In genomic region chr19:36573020-36573947, GRCh38 we compare ENCODE assay signal across 1 cellular context.
TF ChIP-seq lines count a peak whose summit lies in the region.

ZNF529 (minus strand) TSS chr19:36573292; CDS start chr19:36572346, 946 bp downstream.

TF ChIP-seq in HEK293, 187 proteins besides CTCF, POLR2A, EP300 and RAD21 (continued from another document and continues in another):
- TF ChIP-seq, protein P1, sequence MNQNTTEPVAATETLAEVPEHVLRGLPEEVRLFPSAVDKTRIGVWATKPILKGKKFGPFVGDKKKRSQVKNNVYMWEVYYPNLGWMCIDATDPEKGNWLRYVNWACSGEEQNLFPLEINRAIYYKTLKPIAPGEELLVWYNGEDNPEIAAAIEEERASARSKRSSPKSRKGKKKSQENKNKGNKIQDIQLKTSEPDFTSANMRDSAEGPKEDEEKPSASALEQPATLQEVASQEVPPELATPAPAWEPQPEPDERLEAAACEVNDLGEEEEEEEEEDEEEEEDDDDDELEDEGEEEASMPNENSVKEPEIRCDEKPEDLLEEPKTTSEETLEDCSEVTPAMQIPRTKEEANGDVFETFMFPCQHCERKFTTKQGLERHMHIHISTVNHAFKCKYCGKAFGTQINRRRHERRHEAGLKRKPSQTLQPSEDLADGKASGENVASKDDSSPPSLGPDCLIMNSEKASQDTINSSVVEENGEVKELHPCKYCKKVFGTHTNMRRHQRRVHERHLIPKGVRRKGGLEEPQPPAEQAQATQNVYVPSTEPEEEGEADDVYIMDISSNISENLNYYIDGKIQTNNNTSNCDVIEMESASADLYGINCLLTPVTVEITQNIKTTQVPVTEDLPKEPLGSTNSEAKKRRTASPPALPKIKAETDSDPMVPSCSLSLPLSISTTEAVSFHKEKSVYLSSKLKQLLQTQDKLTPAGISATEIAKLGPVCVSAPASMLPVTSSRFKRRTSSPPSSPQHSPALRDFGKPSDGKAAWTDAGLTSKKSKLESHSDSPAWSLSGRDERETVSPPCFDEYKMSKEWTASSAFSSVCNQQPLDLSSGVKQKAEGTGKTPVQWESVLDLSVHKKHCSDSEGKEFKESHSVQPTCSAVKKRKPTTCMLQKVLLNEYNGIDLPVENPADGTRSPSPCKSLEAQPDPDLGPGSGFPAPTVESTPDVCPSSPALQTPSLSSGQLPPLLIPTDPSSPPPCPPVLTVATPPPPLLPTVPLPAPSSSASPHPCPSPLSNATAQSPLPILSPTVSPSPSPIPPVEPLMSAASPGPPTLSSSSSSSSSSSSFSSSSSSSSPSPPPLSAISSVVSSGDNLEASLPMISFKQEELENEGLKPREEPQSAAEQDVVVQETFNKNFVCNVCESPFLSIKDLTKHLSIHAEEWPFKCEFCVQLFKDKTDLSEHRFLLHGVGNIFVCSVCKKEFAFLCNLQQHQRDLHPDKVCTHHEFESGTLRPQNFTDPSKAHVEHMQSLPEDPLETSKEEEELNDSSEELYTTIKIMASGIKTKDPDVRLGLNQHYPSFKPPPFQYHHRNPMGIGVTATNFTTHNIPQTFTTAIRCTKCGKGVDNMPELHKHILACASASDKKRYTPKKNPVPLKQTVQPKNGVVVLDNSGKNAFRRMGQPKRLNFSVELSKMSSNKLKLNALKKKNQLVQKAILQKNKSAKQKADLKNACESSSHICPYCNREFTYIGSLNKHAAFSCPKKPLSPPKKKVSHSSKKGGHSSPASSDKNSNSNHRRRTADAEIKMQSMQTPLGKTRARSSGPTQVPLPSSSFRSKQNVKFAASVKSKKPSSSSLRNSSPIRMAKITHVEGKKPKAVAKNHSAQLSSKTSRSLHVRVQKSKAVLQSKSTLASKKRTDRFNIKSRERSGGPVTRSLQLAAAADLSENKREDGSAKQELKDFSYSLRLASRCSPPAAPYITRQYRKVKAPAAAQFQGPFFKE (tag by site-specific recombination; IDR thresholded peaks at IDR 0.05; ENCODE audit: borderline replicate concordance) = no peak
- TF ChIP-seq OSR2 (tag by site-specific recombination; IDR thresholded peaks at IDR 0.05) = peak; percentile 67; the same call in 1 of the 2 replicates
- TF ChIP-seq ZNF521 (tag by site-specific recombination; IDR thresholded peaks at IDR 0.05) = no peak
- peak; percentile 88 for TF ChIP-seq ZSCAN30 (tag by site-specific recombination; IDR thresholded peaks at IDR 0.05)
- TF ChIP-seq ZNF501 (tag by site-specific recombination; IDR thresholded peaks at IDR 0.05) = peak; percentile 100
- TF ChIP-seq GLIS1 (tag by site-specific recombination; IDR thresholded peaks at IDR 0.05) = peak; percentile 80
- no peak; the same call in 1 of the 2 replicates for TF ChIP-seq FEZF1 (tag by site-specific recombination; IDR thresholded peaks at IDR 0.05)
- peak; percentile 98 for TF ChIP-seq ZXDB (tag by site-specific recombination; IDR thresholded peaks at IDR 0.05)
- TF ChIP-seq ZNF146 (tag by site-specific recombination; IDR thresholded peaks at IDR 0.05) = peak; percentile 87
- TF ChIP-seq ZNF24 (tag by site-specific recombination; IDR thresholded peaks at IDR 0.05) = peak; percentile 94
- no peak; the same call in 1 of the 2 replicates for TF ChIP-seq ZFP41 (tag by site-specific recombination; IDR thresholded peaks at IDR 0.05; ENCODE audit: borderline replicate concordance)
- TF ChIP-seq ZFP3 (tag by site-specific recombination; IDR thresholded peaks at IDR 0.05; ENCODE audit: low read depth) = no peak
- TF ChIP-seq REPIN1 (tag by site-specific recombination; IDR thresholded peaks at IDR 0.05; ENCODE audit: low read depth) = peak; percentile 98
- TF ChIP-seq, protein P2, sequence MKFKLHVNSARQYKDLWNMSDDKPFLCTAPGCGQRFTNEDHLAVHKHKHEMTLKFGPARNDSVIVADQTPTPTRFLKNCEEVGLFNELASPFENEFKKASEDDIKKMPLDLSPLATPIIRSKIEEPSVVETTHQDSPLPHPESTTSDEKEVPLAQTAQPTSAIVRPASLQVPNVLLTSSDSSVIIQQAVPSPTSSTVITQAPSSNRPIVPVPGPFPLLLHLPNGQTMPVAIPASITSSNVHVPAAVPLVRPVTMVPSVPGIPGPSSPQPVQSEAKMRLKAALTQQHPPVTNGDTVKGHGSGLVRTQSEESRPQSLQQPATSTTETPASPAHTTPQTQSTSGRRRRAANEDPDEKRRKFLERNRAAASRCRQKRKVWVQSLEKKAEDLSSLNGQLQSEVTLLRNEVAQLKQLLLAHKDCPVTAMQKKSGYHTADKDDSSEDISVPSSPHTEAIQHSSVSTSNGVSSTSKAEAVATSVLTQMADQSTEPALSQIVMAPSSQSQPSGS (tag by site-specific recombination; IDR thresholded peaks at IDR 0.05; ENCODE audit: low read depth) = peak; percentile 99
- no peak for TF ChIP-seq ZNF560 (tag by site-specific recombination; IDR thresholded peaks at IDR 0.05; ENCODE audit: borderline replicate concordance)
- TF ChIP-seq ZNF16 (tag by site-specific recombination; IDR thresholded peaks at IDR 0.05; ENCODE audit: low read depth) = peak; percentile 39
- TF ChIP-seq, protein P3, sequence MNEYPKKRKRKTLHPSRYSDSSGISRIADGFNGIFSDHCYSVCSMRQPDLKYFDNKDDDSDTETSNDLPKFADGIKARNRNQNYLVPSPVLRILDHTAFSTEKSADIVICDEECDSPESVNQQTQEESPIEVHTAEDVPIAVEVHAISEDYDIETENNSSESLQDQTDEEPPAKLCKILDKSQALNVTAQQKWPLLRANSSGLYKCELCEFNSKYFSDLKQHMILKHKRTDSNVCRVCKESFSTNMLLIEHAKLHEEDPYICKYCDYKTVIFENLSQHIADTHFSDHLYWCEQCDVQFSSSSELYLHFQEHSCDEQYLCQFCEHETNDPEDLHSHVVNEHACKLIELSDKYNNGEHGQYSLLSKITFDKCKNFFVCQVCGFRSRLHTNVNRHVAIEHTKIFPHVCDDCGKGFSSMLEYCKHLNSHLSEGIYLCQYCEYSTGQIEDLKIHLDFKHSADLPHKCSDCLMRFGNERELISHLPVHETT (tag by site-specific recombination; IDR thresholded peaks at IDR 0.05) = peak; percentile 96
- peak; percentile 94 for TF ChIP-seq ZNF391 (tag by site-specific recombination; IDR thresholded peaks at IDR 0.05; ENCODE audit: borderline replicate concordance, low read depth)
- TF ChIP-seq SCRT1 (tag by site-specific recombination; IDR thresholded peaks at IDR 0.05; ENCODE audit: borderline replicate concordance) = no peak
- no peak for TF ChIP-seq ZNF112 (tag by site-specific recombination; IDR thresholded peaks at IDR 0.05)
- TF ChIP-seq ZNF398 (tag by site-specific recombination; IDR thresholded peaks at IDR 0.05) = peak; percentile 59
- peak; percentile 91 for TF ChIP-seq PRDM10 (tag by site-specific recombination; IDR thresholded peaks at IDR 0.05)
- peak; percentile 99 for TF ChIP-seq ZBTB17 (tag by site-specific recombination; IDR thresholded peaks at IDR 0.05)
- TF ChIP-seq ZNF132 (tag by site-specific recombination; IDR thresholded peaks at IDR 0.05; ENCODE audit: borderline replicate concordance) = no peak
- TF ChIP-seq ZNF830 (tag by site-specific recombination; IDR thresholded peaks at IDR 0.05; ENCODE audit: low read depth) = no peak
- TF ChIP-seq TRIM28 (IDR thresholded peaks at IDR 0.05; ENCODE audit: borderline replicate concordance, low read length) = no peak; the same call in 1 of the 2 replicates
- TF ChIP-seq ZBTB26 (tag by site-specific recombination; optimal IDR thresholded peaks at IDR 0.05) = peak; percentile 84
- no peak for TF ChIP-seq ZNF155 (tag by site-specific recombination; IDR thresholded peaks at IDR 0.05)
- peak; percentile 87 for TF ChIP-seq ZNF561 (tag by site-specific recombination; IDR thresholded peaks at IDR 0.05; ENCODE audit: borderline replicate concordance)
- TF ChIP-seq SCRT2 (tag by site-specific recombination; IDR thresholded peaks at IDR 0.05) = peak; percentile 80
- TF ChIP-seq ZNF133 (tag by site-specific recombination; IDR thresholded peaks at IDR 0.05) = peak; percentile 82
- TF ChIP-seq MYNN (tag by site-specific recombination; IDR thresholded peaks at IDR 0.05; ENCODE audit: borderline replicate concordance) = no peak
- TF ChIP-seq, protein P4, sequence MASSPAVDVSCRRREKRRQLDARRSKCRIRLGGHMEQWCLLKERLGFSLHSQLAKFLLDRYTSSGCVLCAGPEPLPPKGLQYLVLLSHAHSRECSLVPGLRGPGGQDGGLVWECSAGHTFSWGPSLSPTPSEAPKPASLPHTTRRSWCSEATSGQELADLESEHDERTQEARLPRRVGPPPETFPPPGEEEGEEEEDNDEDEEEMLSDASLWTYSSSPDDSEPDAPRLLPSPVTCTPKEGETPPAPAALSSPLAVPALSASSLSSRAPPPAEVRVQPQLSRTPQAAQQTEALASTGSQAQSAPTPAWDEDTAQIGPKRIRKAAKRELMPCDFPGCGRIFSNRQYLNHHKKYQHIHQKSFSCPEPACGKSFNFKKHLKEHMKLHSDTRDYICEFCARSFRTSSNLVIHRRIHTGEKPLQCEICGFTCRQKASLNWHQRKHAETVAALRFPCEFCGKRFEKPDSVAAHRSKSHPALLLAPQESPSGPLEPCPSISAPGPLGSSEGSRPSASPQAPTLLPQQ (tag by site-specific recombination; IDR thresholded peaks at IDR 0.05) = peak; percentile 98
- TF ChIP-seq ZNF629 (tag by site-specific recombination; IDR thresholded peaks at IDR 0.05) = peak; percentile 99
- TF ChIP-seq ZNF350 (tag by site-specific recombination; IDR thresholded peaks at IDR 0.05) = no peak
- no peak; the same call in 1 of the 2 replicates for TF ChIP-seq GLI2 (tag by site-specific recombination; IDR thresholded peaks at IDR 0.05; ENCODE audit: borderline replicate concordance, low read depth)
- peak; percentile 100 for TF ChIP-seq ZEB2 (tag by site-specific recombination; IDR thresholded peaks at IDR 0.05)
- peak; percentile 98 for TF ChIP-seq ZBTB20 (tag by site-specific recombination; IDR thresholded peaks at IDR 0.05)
- TF ChIP-seq ZNF768 (tag by site-specific recombination; IDR thresholded peaks at IDR 0.05) = no peak; the same call in 1 of the 2 replicates
- TF ChIP-seq ZNF585B (tag by site-specific recombination; IDR thresholded peaks at IDR 0.05) = peak; percentile 81
- no peak for TF ChIP-seq ZNF274 (IDR thresholded peaks at IDR 0.05; ENCODE audit: low read length)
- TF ChIP-seq ZNF274 (tag by site-specific recombination; IDR thresholded peaks at IDR 0.05; ENCODE audit: borderline replicate concordance) = no peak; the same call in 1 of the 2 replicates
- TF ChIP-seq, protein P5, sequence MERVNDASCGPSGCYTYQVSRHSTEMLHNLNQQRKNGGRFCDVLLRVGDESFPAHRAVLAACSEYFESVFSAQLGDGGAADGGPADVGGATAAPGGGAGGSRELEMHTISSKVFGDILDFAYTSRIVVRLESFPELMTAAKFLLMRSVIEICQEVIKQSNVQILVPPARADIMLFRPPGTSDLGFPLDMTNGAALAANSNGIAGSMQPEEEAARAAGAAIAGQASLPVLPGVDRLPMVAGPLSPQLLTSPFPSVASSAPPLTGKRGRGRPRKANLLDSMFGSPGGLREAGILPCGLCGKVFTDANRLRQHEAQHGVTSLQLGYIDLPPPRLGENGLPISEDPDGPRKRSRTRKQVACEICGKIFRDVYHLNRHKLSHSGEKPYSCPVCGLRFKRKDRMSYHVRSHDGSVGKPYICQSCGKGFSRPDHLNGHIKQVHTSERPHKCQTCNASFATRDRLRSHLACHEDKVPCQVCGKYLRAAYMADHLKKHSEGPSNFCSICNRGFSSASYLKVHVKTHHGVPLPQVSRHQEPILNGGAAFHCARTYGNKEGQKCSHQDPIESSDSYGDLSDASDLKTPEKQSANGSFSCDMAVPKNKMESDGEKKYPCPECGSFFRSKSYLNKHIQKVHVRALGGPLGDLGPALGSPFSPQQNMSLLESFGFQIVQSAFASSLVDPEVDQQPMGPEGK (tag by site-specific recombination; IDR thresholded peaks at IDR 0.05) = peak; percentile 98
- TF ChIP-seq ZNF184 (tag by site-specific recombination; IDR thresholded peaks at IDR 0.05) = peak; percentile 47; the same call in 1 of the 2 replicates
- no peak for TF ChIP-seq GLI4 (tag by site-specific recombination; IDR thresholded peaks at IDR 0.05)
- TF ChIP-seq ZNF530 (tag by site-specific recombination; IDR thresholded peaks at IDR 0.05; ENCODE audit: low read depth) = no peak
